ENCODE assay signal across 19 cellular contexts in genomic region chr20:47499053-47499452, GRCh38. TPM values are rescaled to one million over a fixed set of nuclear protein-coding genes. Genes with fewer than 3 reads are reported as not detected.
DNase-seq lines count a peak whose midpoint lies in the region; ATAC-seq and TF ChIP-seq lines count a peak whose summit lies in the region.
"Had no signal": no experiment of that assay in that cellular context is flagged by ENCODE, and none has a peak within 500 bp of the region (broad histone marks: within the 10 kb centered on the region; RNA-seq: fewer than 3 reads in every experiment).

No MANE protein-coding gene starts in this region.

- no peaks in the 10 kb centered on the region for H3K9me3 Mint-ChIP-seq in activated CD4-positive, alpha-beta T cell treated with anti-CD3 and anti-CD28 coated beads for 36 hours (ENCODE audit: low read depth)
- no peaks in the 10 kb centered on the region for H3K9me3 Mint-ChIP-seq in activated CD4-positive, alpha-beta T cell treated with anti-CD3 and anti-CD28 coated beads, Interleukin-2, amount 10 ng/mL, durations not matched to agents 7 days and 5 days
- peaks cover 2% of the 10 kb centered on the region for H3K9me3 Mint-ChIP-seq in activated naive CD8-positive, alpha-beta T cell treated with anti-CD3 and anti-CD28 coated beads, Interleukin-2, amount 10 ng/mL, durations not matched to agents 7 days and 5 days
- H3K9me3 Mint-ChIP-seq in activated naive CD8-positive, alpha-beta T cell treated with anti-CD3 and anti-CD28 coated beads, Interleukin-2, amount 50 U/mL, for 24 hours = peaks cover 3% of the 10 kb centered on the region
- no peaks in the 10 kb centered on the region for H3K9me3 Mint-ChIP-seq in nephron

- no peak for DNase-seq in activated CD4-positive, alpha-beta T cell treated with anti-CD3 and anti-CD28 coated beads for 36 hours
- DNase-seq in activated CD4-positive, alpha-beta T cell treated with anti-CD3 and anti-CD28 coated beads, Interleukin-2, amount 10 ng/mL, durations not matched to agents 7 days and 5 days = no peak
- DNase-seq in activated naive CD8-positive, alpha-beta T cell treated with anti-CD3 and anti-CD28 coated beads, Interleukin-2, amount 10 ng/mL, durations not matched to agents 7 days and 5 days = peak; percentile 11
- no peak for DNase-seq in activated naive CD8-positive, alpha-beta T cell treated with anti-CD3 and anti-CD28 coated beads, Interleukin-2, amount 50 U/mL, for 24 hours
- peak; percentile 34 for DNase-seq in RWPE2 (ENCODE audit: low spot score)
- DNase-seq in HAP-1 (ENCODE audit: low spot score in 2 of 2) = no peak
- DNase-seq: BE2C; CD4-positive, CD25-positive, alpha-beta regulatory T cell; COR-L47; DMS 273 treated with DMSO at 0.1 percent for 48 hours; GOT3; NCI-H1105; NCI-H2081; NCI-H2171 treated with DMSO at 0.1 percent for 48 hours; NCI-H446; NCI-H69; SHP77 had no signal

- CTCF ChIA-PET in activated CD4-positive, alpha-beta T cell treated with anti-CD3 and anti-CD28 coated beads for 36 hours (lab: Charles Lee) = interaction anchor here (0.8 to 1.1 kb wide), 2 partner anchors 12 to 122 kb away, joined by 3 read pairs; no protein-coding TSS in a partner anchor
- CTCF ChIA-PET in activated CD4-positive, alpha-beta T cell treated with anti-CD3 and anti-CD28 coated beads, Interleukin-2, amount 10 ng/mL, durations not matched to agents 7 days and 5 days (lab: Charles Lee) = interaction anchor here (0.9 kb wide), 1 partner anchor 9 kb away, joined by 3 read pairs; no protein-coding TSS in a partner anchor

- POLR2A ChIA-PET in activated CD4-positive, alpha-beta T cell treated with anti-CD3 and anti-CD28 coated beads for 36 hours (lab: Charles Lee) = interaction anchor here (0.6 to 3.3 kb wide), 2 partner anchors 11 to 18 kb away, joined by 10 to 18 read pairs; no protein-coding TSS in a partner anchor
- POLR2A ChIA-PET in activated CD4-positive, alpha-beta T cell treated with anti-CD3 and anti-CD28 coated beads, Interleukin-2, amount 10 ng/mL, durations not matched to agents 7 days and 5 days (lab: Charles Lee) = no interaction called here
- POLR2A ChIA-PET in activated naive CD8-positive, alpha-beta T cell treated with anti-CD3 and anti-CD28 coated beads, Interleukin-2, amount 10 ng/mL, durations not matched to agents 7 days and 5 days (lab: Charles Lee) = no interaction called here

- H3K36me3 Mint-ChIP-seq in activated CD4-positive, alpha-beta T cell treated with anti-CD3 and anti-CD28 coated beads for 36 hours (ENCODE audit: low read depth) = peaks cover 31% of the 10 kb centered on the region
- peaks cover 13% of the 10 kb centered on the region for H3K36me3 Mint-ChIP-seq in activated CD4-positive, alpha-beta T cell treated with anti-CD3 and anti-CD28 coated beads, Interleukin-2, amount 10 ng/mL, durations not matched to agents 7 days and 5 days (ENCODE audit: low read depth)
- peaks cover 8% of the 10 kb centered on the region for H3K36me3 Mint-ChIP-seq in activated naive CD8-positive, alpha-beta T cell treated with anti-CD3 and anti-CD28 coated beads, Interleukin-2, amount 10 ng/mL, durations not matched to agents 7 days and 5 days
- peaks cover 20% of the 10 kb centered on the region for H3K36me3 Mint-ChIP-seq in activated naive CD8-positive, alpha-beta T cell treated with anti-CD3 and anti-CD28 coated beads, Interleukin-2, amount 50 U/mL, for 24 hours (ENCODE audit: low read depth)
- H3K36me3 Mint-ChIP-seq in nephron (ENCODE audit: low read depth) = no peaks in the 10 kb centered on the region
- H3K36me3 Mint-ChIP-seq: CD4-positive, CD25-positive, alpha-beta regulatory T cell had no signal

- H3K4me1 Mint-ChIP-seq in activated CD4-positive, alpha-beta T cell treated with anti-CD3 and anti-CD28 coated beads for 36 hours = peaks cover 54% of the 10 kb centered on the region
- peaks cover 46% of the 10 kb centered on the region for H3K4me1 Mint-ChIP-seq in activated CD4-positive, alpha-beta T cell treated with anti-CD3 and anti-CD28 coated beads, Interleukin-2, amount 10 ng/mL, durations not matched to agents 7 days and 5 days
- H3K4me1 Mint-ChIP-seq in activated naive CD8-positive, alpha-beta T cell treated with anti-CD3 and anti-CD28 coated beads, Interleukin-2, amount 10 ng/mL, durations not matched to agents 7 days and 5 days = peaks cover 21% of the 10 kb centered on the region
- H3K4me1 Mint-ChIP-seq in activated naive CD8-positive, alpha-beta T cell treated with anti-CD3 and anti-CD28 coated beads, Interleukin-2, amount 50 U/mL, for 24 hours = peaks cover 59% of the 10 kb centered on the region
- H3K4me1 Mint-ChIP-seq in nephron = peaks cover 28% of the 10 kb centered on the region

- H3K4me3 ChIP-seq in RWPE2 (ENCODE audit: severe bottlenecking) (no peak overlapping the region), HAP-1 (no peak overlapping the region)

- ATAC-seq in activated CD4-positive, alpha-beta T cell treated with anti-CD3 and anti-CD28 coated beads for 36 hours = no peak
- no peak for ATAC-seq in activated naive CD8-positive, alpha-beta T cell treated with anti-CD3 and anti-CD28 coated beads, Interleukin-2, amount 10 ng/mL, durations not matched to agents 7 days and 5 days (ENCODE audit: low read depth)
- ATAC-seq in activated naive CD8-positive, alpha-beta T cell treated with anti-CD3 and anti-CD28 coated beads, Interleukin-2, amount 50 U/mL, for 24 hours = no peak
- ATAC-seq in RWPE2 (ENCODE audit: low read depth) (no peak), HG02840 (IDR thresholded peaks at IDR 0.05; ENCODE audit: low FRiP score, unreplicated experiment) (no peak)

- H3K27me3 ChIP-seq in RWPE2 (ENCODE audit: insufficient read depth, poor library complexity, severe bottlenecking) = no peaks in the 10 kb centered on the region
- H3K27me3 ChIP-seq in HAP-1 (ENCODE audit: low read depth) = no peaks in the 10 kb centered on the region
- H3K27me3 ChIP-seq: BE2C had no signal

- peak overlapping the region; percentile 96 for H3K27ac Mint-ChIP-seq in activated CD4-positive, alpha-beta T cell treated with anti-CD3 and anti-CD28 coated beads for 36 hours
- no peak overlapping the region for H3K27ac Mint-ChIP-seq in activated CD4-positive, alpha-beta T cell treated with anti-CD3 and anti-CD28 coated beads, Interleukin-2, amount 10 ng/mL, durations not matched to agents 7 days and 5 days
- H3K27ac Mint-ChIP-seq in activated naive CD8-positive, alpha-beta T cell treated with anti-CD3 and anti-CD28 coated beads, Interleukin-2, amount 10 ng/mL, durations not matched to agents 7 days and 5 days = no peak overlapping the region
- H3K27ac Mint-ChIP-seq in activated naive CD8-positive, alpha-beta T cell treated with anti-CD3 and anti-CD28 coated beads, Interleukin-2, amount 50 U/mL, for 24 hours = no peak overlapping the region
- H3K27ac Mint-ChIP-seq in nephron = no peak overlapping the region

- H3K36me3 ChIP-seq in RWPE2 (ENCODE audit: low read depth) (peaks cover 10% of the 10 kb centered on the region; the same call in 1 of the 2 replicates), HAP-1 (replicated peaks) (no peaks in the 10 kb centered on the region)
- H3K36me3 ChIP-seq: BE2C had no signal

- TF ChIP-seq CTCF in RWPE2 (IDR thresholded peaks at IDR 0.05; ENCODE audit: poor library complexity, severe bottlenecking) = no peak
- TF ChIP-seq CTCF in nephron (IDR thresholded peaks at IDR 0.05; ENCODE audit: unreplicated experiment in 3 of 3) = no peak

- intact Hi-C loops in activated CD4-positive, alpha-beta T cell treated with anti-CD3 and anti-CD28 coated beads for 36 hours (cut with DNase I, micrococcal nuclease) = no loop called here

- no peaks in the 10 kb centered on the region for H3K27me3 Mint-ChIP-seq in activated CD4-positive, alpha-beta T cell treated with anti-CD3 and anti-CD28 coated beads for 36 hours
- no peaks in the 10 kb centered on the region for H3K27me3 Mint-ChIP-seq in activated CD4-positive, alpha-beta T cell treated with anti-CD3 and anti-CD28 coated beads, Interleukin-2, amount 10 ng/mL, durations not matched to agents 7 days and 5 days
- no peaks in the 10 kb centered on the region for H3K27me3 Mint-ChIP-seq in activated naive CD8-positive, alpha-beta T cell treated with anti-CD3 and anti-CD28 coated beads, Interleukin-2, amount 10 ng/mL, durations not matched to agents 7 days and 5 days
- H3K27me3 Mint-ChIP-seq in activated naive CD8-positive, alpha-beta T cell treated with anti-CD3 and anti-CD28 coated beads, Interleukin-2, amount 50 U/mL, for 24 hours = no peaks in the 10 kb centered on the region
- H3K27me3 Mint-ChIP-seq in nephron (ENCODE audit: low read depth) = peaks cover 8% of the 10 kb centered on the region
- H3K27me3 Mint-ChIP-seq: CD4-positive, CD25-positive, alpha-beta regulatory T cell had no signal

- no peak overlapping the region for H3K4me3 Mint-ChIP-seq in activated CD4-positive, alpha-beta T cell treated with anti-CD3 and anti-CD28 coated beads for 36 hours
- no peak overlapping the region for H3K4me3 Mint-ChIP-seq in activated CD4-positive, alpha-beta T cell treated with anti-CD3 and anti-CD28 coated beads, Interleukin-2, amount 10 ng/mL, durations not matched to agents 7 days and 5 days
- H3K4me3 Mint-ChIP-seq in activated naive CD8-positive, alpha-beta T cell treated with anti-CD3 and anti-CD28 coated beads, Interleukin-2, amount 10 ng/mL, durations not matched to agents 7 days and 5 days = no peak overlapping the region
- H3K4me3 Mint-ChIP-seq in activated naive CD8-positive, alpha-beta T cell treated with anti-CD3 and anti-CD28 coated beads, Interleukin-2, amount 50 U/mL, for 24 hours = no peak overlapping the region
- peak overlapping the region in 2 of 3 experiments; percentile 31 to 49 for H3K4me3 Mint-ChIP-seq in nephron

- H3K27ac ChIP-seq in RWPE2 (ENCODE audit: poor library complexity, severe bottlenecking) = no peak overlapping the region

- in situ Hi-C loops in HAP-1 (cut with MboI; ENCODE audit: low sequenced_read_pairs) = no loop called here

- peaks cover 23% of the 10 kb centered on the region for H3K4me1 ChIP-seq in RWPE2 (ENCODE audit: insufficient read depth, poor library complexity, severe bottlenecking)
- peaks cover 22% of the 10 kb centered on the region for H3K4me1 ChIP-seq in HAP-1
- H3K4me1 ChIP-seq: BE2C had no signal

- no peaks in the 10 kb centered on the region for H3K9me3 ChIP-seq in RWPE2 (ENCODE audit: severe bottlenecking)
- H3K9me3 ChIP-seq in HAP-1 = no peaks in the 10 kb centered on the region
- H3K9me3 ChIP-seq: BE2C had no signal

RNA-seq across cellular contexts. Expression of gene NCOA3, which starts 2.6 kb away (rescaled TPM):
- 10 to 100 TPM; 76.4 to 83.4 TPM for total RNA-seq in activated CD4-positive, alpha-beta T cell treated with anti-CD3 and anti-CD28 coated beads for 36 hours
- 10 to 100 TPM; 59.1 to 70.6 TPM for total RNA-seq in activated CD4-positive, alpha-beta T cell treated with anti-CD3 and anti-CD28 coated beads, Interleukin-2, amount 10 ng/mL, durations not matched to agents 7 days and 5 days
- total RNA-seq in activated naive CD8-positive, alpha-beta T cell treated with anti-CD3 and anti-CD28 coated beads, Interleukin-2, amount 10 ng/mL, durations not matched to agents 7 days and 5 days = 10 to 100 TPM; 71.3 to 74.2 TPM

Comparison
In these comparisons a context has a peak if more than half of its experiments do, and no peak if none do; other contexts are left out.
1. DNase-seq: peak in activated naive CD8-positive, alpha-beta T cell treated with anti-CD3 and anti-CD28 coated beads, Interleukin-2, amount 10 ng/mL, durations not matched to agents 7 days and 5 days (single experiment) and RWPE2 (single experiment); none in activated CD4-positive, alpha-beta T cell treated with anti-CD3 and anti-CD28 coated beads for 36 hours (single experiment), activated CD4-positive, alpha-beta T cell treated with anti-CD3 and anti-CD28 coated beads, Interleukin-2, amount 10 ng/mL, durations not matched to agents 7 days and 5 days (single experiment), activated naive CD8-positive, alpha-beta T cell treated with anti-CD3 and anti-CD28 coated beads, Interleukin-2, amount 50 U/mL, for 24 hours (single experiment) and HAP-1 (0 of 2).
2. H3K4me3 Mint-ChIP-seq: peak in nephron (2 of 3); none in activated CD4-positive, alpha-beta T cell treated with anti-CD3 and anti-CD28 coated beads for 36 hours (single experiment), activated CD4-positive, alpha-beta T cell treated with anti-CD3 and anti-CD28 coated beads, Interleukin-2, amount 10 ng/mL, durations not matched to agents 7 days and 5 days (single experiment), activated naive CD8-positive, alpha-beta T cell treated with anti-CD3 and anti-CD28 coated beads, Interleukin-2, amount 10 ng/mL, durations not matched to agents 7 days and 5 days (single experiment) and activated naive CD8-positive, alpha-beta T cell treated with anti-CD3 and anti-CD28 coated beads, Interleukin-2, amount 50 U/mL, for 24 hours (single experiment).